Comparison of ENCODE assay signal across 12 cellular contexts in genomic region chr4:128601992-128602695, GRCh38.
A peak's percentile ranks its signal among the peaks of the same experiment; 100 is the strongest.
DNase-seq lines count a peak whose midpoint lies in the region; ATAC-seq and TF ChIP-seq lines count a peak whose summit lies in the region.
"Had no signal": no experiment of that assay in that cellular context is flagged by ENCODE, and none has a peak within 500 bp of the region (broad histone marks: within the 10 kb centered on the region; RNA-seq: fewer than 3 reads in every experiment).

No MANE protein-coding gene starts in this region.

- no peaks in the 10 kb centered on the region for H3K36me3 Mint-ChIP-seq in activated T-helper 17 cell treated with anti-CD3 and anti-CD28 coated beads, Interleukin-2, amount 50 U/mL, for 72 hours (ENCODE audit: low read depth)
- H3K36me3 Mint-ChIP-seq: naive thymus-derived CD8-positive, alpha-beta T cell had no signal

- no peak for TF ChIP-seq EP300 in ovary (IDR thresholded peaks at IDR 0.05)

- H3K27ac Mint-ChIP-seq in activated T-helper 17 cell treated with anti-CD3 and anti-CD28 coated beads, Interleukin-2, amount 50 U/mL, for 72 hours: no peak overlapping the region
- H3K27ac Mint-ChIP-seq: activated T-helper 1 cell treated with anti-CD3 and anti-CD28 coated beads, Interleukin-12 subunit alpha, Interleukin-12 subunit beta, Interleukin-2, Interleukin-4 antibody, amounts not matched to agents 30 ng/mL and 10 ng/mL and 1 ng/mL, durations not matched to agents 14 hours and 24 hours and 36 hours; naive thymus-derived CD8-positive, alpha-beta T cell had no signal

- 75 to 100% (median 88%) methylated on average over 1 of the region's 1 CpG for WGBS in ovary, 3 donors
- WGBS in spleen, 5 donors: 68 to 92% (median 75%) methylated on average over 1 of the region's 1 CpG

- DNase-seq in EH (ENCODE audit: low read depth) (peak; percentile 47), SJSA1 (ENCODE audit: low read depth in 1 of 2, low spot score in 2 of 2) (peak; percentile 59 to 71), fibroblast of the conjunctiva (ENCODE audit: low read depth) (peak; percentile 50), ovary (peak; percentile 27 to 62 (median 41)), spleen (no peak), GM10248 (ENCODE audit: extremely low spot score) (no peak)
- DNase-seq: foreskin melanocyte; naive thymus-derived CD8-positive, alpha-beta T cell; T-helper 2 cell had no signal

- H3K4me1 Mint-ChIP-seq in activated T-helper 17 cell treated with anti-CD3 and anti-CD28 coated beads, Interleukin-2, amount 50 U/mL, for 72 hours: peaks cover 3% of the 10 kb centered on the region
- H3K4me1 Mint-ChIP-seq: naive thymus-derived CD8-positive, alpha-beta T cell had no signal

- H3K36me3 ChIP-seq in SJSA1: no peaks in the 10 kb centered on the region
- H3K36me3 ChIP-seq in ovary: no peaks in the 10 kb centered on the region
- H3K36me3 ChIP-seq in spleen: no peaks in the 10 kb centered on the region

- CTCF ChIA-PET in GM10248 (lab: Yijun Ruan, JAX): interaction anchor here (1.4 kb wide), 2 partner anchors 27 to 35 kb away, joined by 3 read pairs; no protein-coding TSS in a partner anchor

- H3K4me1 ChIP-seq in SJSA1 (replicated peaks) (peaks cover 42% of the 10 kb centered on the region), ovary (ENCODE audit: insufficient read depth) (peaks cover 25% of the 10 kb centered on the region), spleen (no peaks in the 10 kb centered on the region)

- H3K27ac ChIP-seq in SJSA1 (peak overlapping the region; percentile 80), ovary (peak overlapping the region; percentile 14 to 77), spleen (no peak overlapping the region)

- no peaks in the 10 kb centered on the region for H3K27me3 ChIP-seq in SJSA1 (replicated peaks)
- H3K27me3 ChIP-seq in ovary: no peaks in the 10 kb centered on the region
- H3K27me3 ChIP-seq in spleen (replicated peaks in 1 of 7): no peaks in the 10 kb centered on the region

- no peak for TF ChIP-seq POLR2A in ovary (IDR thresholded peaks at IDR 0.05)
- no peak for TF ChIP-seq POLR2A in spleen (IDR thresholded peaks at IDR 0.05)

- POLR2A ChIA-PET in GM10248 (lab: Yijun Ruan, JAX): no interaction called here

- TF ChIP-seq CTCF in ovary (IDR thresholded peaks at IDR 0.05): no peak
- no peak for TF ChIP-seq CTCF in spleen (IDR thresholded peaks at IDR 0.05 in 8 of 11, conservative IDR thresholded peaks at IDR 0.05 in 3 of 11)
- TF ChIP-seq CTCF in GM10248 (IDR thresholded peaks at IDR 0.05; ENCODE audit: control extremely low read depth, extremely low read depth, low read depth, missing control alignments): no peak

- H3K4me3 Mint-ChIP-seq in activated T-helper 17 cell treated with anti-CD3 and anti-CD28 coated beads, Interleukin-2, amount 50 U/mL, for 72 hours: no peak overlapping the region
- H3K4me3 Mint-ChIP-seq: activated T-helper 1 cell treated with anti-CD3 and anti-CD28 coated beads, Interleukin-12 subunit alpha, Interleukin-12 subunit beta, Interleukin-2, Interleukin-4 antibody, amounts not matched to agents 30 ng/mL and 10 ng/mL and 1 ng/mL, durations not matched to agents 14 hours and 24 hours and 36 hours; naive thymus-derived CD8-positive, alpha-beta T cell had no signal

- ATAC-seq in HG02798 (IDR thresholded peaks at IDR 0.05; ENCODE audit: poor library complexity, unreplicated experiment): no peak
- no peak for ATAC-seq in activated T-helper 17 cell treated with anti-CD3 and anti-CD28 coated beads, Interleukin-2, amount 50 U/mL, for 72 hours (replicated peaks)
- ATAC-seq: naive thymus-derived CD8-positive, alpha-beta T cell had no signal

- H3K9me3 Mint-ChIP-seq in activated T-helper 17 cell treated with anti-CD3 and anti-CD28 coated beads, Interleukin-2, amount 50 U/mL, for 72 hours: no peaks in the 10 kb centered on the region
- H3K9me3 Mint-ChIP-seq: activated T-helper 1 cell treated with anti-CD3 and anti-CD28 coated beads, Interleukin-12 subunit alpha, Interleukin-12 subunit beta, Interleukin-2, Interleukin-4 antibody, amounts not matched to agents 30 ng/mL and 10 ng/mL and 1 ng/mL, durations not matched to agents 14 hours and 24 hours and 36 hours; naive thymus-derived CD8-positive, alpha-beta T cell had no signal

- intact Hi-C loops in ovary (cut with DNase I) (loop anchor here in 1 of 4 donors (5.0 kb wide), 1 partner anchor 55 kb away; no protein-coding TSS in a partner anchor), spleen (cut with DNase I; ENCODE audit: low total_unique reads) (no loop called here)

- peaks cover 31% of the 10 kb centered on the region for H3K27me3 Mint-ChIP-seq in activated T-helper 17 cell treated with anti-CD3 and anti-CD28 coated beads, Interleukin-2, amount 50 U/mL, for 72 hours

- H3K9me3 ChIP-seq in SJSA1 (replicated peaks) (no peaks in the 10 kb centered on the region), ovary (no peaks in the 10 kb centered on the region), spleen (no peaks in the 10 kb centered on the region)

- H3K4me3 ChIP-seq in SJSA1: no peak overlapping the region
- H3K4me3 ChIP-seq in ovary: no peak overlapping the region
- H3K4me3 ChIP-seq in spleen: no peak overlapping the region

Comparison
In these comparisons a context has a peak if more than half of its experiments do, and no peak if none do; other contexts are left out.
1. DNase-seq: peak in EH (single experiment), SJSA1 (2 of 2), fibroblast of the conjunctiva (single experiment) and ovary (5 of 5); none in spleen (single experiment) and GM10248 (single experiment).
2. H3K27ac ChIP-seq: peak in SJSA1 (single experiment) and ovary (2 of 2); none in spleen (0 of 8).